1 cellular context compared by ENCODE assay signal in genomic region chr2:57893800-57894199, GRCh38.
A peak's percentile ranks its signal among the peaks of the same experiment; 100 is the strongest.
TF ChIP-seq lines count a peak whose summit lies in the region.

No MANE protein-coding gene starts in this region.

TF ChIP-seq in HepG2, 621 proteins besides CTCF, POLR2A, EP300 and RAD21 (continued from another document):
- peak; percentile 40; the same call in 1 of the 2 replicates for TF ChIP-seq ARID3A (IDR thresholded peaks at IDR 0.05; ENCODE audit: low read depth, low read length)
- TF ChIP-seq PAXIP1 (CRISPR knock-in tag; conservative IDR thresholded peaks at IDR 0.05), result peak; percentile 56
- no peak for TF ChIP-seq MEF2D (CRISPR knock-in tag; IDR thresholded peaks at IDR 0.05)
- no peak for TF ChIP-seq SOX13 (IDR thresholded peaks at IDR 0.05)
- TF ChIP-seq SOX13 (CRISPR knock-in tag; conservative IDR thresholded peaks at IDR 0.05 in 1 of 2, IDR thresholded peaks at IDR 0.05 in 1 of 2), result peak in 1 of 2 experiments; percentile 39; a peak in 1 of 4 replicates
- TF ChIP-seq ASH2L (IDR thresholded peaks at IDR 0.05; ENCODE audit: insufficient read length, low read depth, low read length), result peak; percentile 42
- no peak for TF ChIP-seq TIGD3 (CRISPR knock-in tag; IDR thresholded peaks at IDR 0.05; ENCODE audit: borderline replicate concordance)
- no peak for TF ChIP-seq ZNF180 (CRISPR knock-in tag; IDR thresholded peaks at IDR 0.05; ENCODE audit: borderline replicate concordance, low read depth)
- peak; percentile 92 for TF ChIP-seq TEAD3 (CRISPR knock-in tag; optimal IDR thresholded peaks at IDR 0.05; ENCODE audit: borderline replicate concordance)
- 0 out of 2 replicates have a peak, but pooled peaks have one; percentile 17 for TF ChIP-seq SOX5 (CRISPR knock-in tag; IDR thresholded peaks at IDR 0.05; ENCODE audit: borderline replicate concordance)
- TF ChIP-seq, protein P1, sequence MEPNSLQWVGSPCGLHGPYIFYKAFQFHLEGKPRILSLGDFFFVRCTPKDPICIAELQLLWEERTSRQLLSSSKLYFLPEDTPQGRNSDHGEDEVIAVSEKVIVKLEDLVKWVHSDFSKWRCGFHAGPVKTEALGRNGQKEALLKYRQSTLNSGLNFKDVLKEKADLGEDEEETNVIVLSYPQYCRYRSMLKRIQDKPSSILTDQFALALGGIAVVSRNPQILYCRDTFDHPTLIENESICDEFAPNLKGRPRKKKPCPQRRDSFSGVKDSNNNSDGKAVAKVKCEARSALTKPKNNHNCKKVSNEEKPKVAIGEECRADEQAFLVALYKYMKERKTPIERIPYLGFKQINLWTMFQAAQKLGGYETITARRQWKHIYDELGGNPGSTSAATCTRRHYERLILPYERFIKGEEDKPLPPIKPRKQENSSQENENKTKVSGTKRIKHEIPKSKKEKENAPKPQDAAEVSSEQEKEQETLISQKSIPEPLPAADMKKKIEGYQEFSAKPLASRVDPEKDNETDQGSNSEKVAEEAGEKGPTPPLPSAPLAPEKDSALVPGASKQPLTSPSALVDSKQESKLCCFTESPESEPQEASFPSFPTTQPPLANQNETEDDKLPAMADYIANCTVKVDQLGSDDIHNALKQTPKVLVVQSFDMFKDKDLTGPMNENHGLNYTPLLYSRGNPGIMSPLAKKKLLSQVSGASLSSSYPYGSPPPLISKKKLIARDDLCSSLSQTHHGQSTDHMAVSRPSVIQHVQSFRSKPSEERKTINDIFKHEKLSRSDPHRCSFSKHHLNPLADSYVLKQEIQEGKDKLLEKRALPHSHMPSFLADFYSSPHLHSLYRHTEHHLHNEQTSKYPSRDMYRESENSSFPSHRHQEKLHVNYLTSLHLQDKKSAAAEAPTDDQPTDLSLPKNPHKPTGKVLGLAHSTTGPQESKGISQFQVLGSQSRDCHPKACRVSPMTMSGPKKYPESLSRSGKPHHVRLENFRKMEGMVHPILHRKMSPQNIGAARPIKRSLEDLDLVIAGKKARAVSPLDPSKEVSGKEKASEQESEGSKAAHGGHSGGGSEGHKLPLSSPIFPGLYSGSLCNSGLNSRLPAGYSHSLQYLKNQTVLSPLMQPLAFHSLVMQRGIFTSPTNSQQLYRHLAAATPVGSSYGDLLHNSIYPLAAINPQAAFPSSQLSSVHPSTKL (CRISPR knock-in tag; IDR thresholded peaks at IDR 0.05), result peak; percentile 64; the same call in 1 of the 2 replicates
- TF ChIP-seq, protein P2, sequence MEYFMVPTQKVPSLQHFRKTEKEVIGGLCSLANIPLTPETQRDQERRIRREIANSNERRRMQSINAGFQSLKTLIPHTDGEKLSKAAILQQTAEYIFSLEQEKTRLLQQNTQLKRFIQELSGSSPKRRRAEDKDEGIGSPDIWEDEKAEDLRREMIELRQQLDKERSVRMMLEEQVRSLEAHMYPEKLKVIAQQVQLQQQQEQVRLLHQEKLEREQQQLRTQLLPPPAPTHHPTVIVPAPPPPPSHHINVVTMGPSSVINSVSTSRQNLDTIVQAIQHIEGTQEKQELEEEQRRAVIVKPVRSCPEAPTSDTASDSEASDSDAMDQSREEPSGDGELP (IDR thresholded peaks at IDR 0.05; ENCODE audit: borderline replicate concordance, low read depth), result 0 out of 2 replicates have a peak, but pooled peaks have one; percentile 24
